8 cellular contexts compared by ENCODE assay signal in the genomic region with DNA sequence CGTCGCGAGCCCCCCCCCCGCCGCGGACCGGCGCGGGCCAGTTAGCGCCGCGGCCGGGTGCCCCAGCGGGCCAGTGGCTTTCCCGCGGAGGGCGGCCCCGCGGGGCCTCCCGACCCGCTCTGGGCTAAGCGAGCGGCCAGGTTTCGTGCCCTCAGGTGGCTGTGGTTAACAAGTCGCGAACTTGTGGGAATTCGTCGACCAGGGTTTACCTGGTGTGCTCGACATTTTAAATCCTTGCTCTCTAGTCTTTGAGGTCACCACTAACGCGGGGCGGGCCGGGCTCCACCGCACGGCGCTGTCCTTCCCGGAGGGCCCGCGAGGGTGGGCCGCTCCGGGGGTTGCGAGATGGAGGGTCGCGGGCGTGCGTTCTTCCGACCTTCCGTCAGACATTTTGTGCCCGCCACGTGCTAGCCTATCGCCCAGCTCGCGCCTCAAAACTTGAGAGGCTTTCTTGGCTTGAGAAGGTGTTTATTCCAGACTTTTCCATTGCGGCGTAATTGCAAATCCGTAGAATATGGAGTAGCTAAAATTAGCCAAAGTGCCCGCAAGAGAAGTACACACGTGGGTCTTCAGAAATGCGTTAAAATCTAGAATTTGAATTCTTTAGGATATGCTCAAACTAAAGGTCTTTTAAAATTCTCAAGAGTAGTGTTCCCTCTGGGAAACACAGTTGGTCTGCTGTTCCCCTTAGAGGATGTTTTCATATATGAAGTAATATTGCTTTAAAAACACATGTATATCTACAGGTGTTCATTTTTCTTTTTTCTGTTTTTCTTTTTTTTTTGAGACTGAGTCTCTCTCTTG. TPM values are rescaled to one million over a fixed set of nuclear protein-coding genes. Genes with fewer than 3 reads are reported as not detected.
A peak's percentile ranks its signal among the peaks of the same experiment; 100 is the strongest.
DNase-seq lines count a peak whose midpoint lies in the region; ATAC-seq and TF ChIP-seq lines count a peak whose summit lies in the region.

No MANE protein-coding gene starts in this region.

- H3K9me2 ChIP-seq in OCI-LY1 (ENCODE audit: low read depth, low read length) = no peaks in the 10 kb centered on the region

- peaks cover 50 to 63% (median 61%) of the 10 kb centered on the region in 3 donors for H3K4me1 Mint-ChIP-seq in CD8-positive, alpha-beta memory T cell
- peaks cover 35 to 57% of the 10 kb centered on the region in 2 donors for H3K4me1 Mint-ChIP-seq in immature natural killer cell

- peak overlapping the region; percentile 72 to 99 (median 88) for H3K27ac Mint-ChIP-seq in CD8-positive, alpha-beta memory T cell
- peak overlapping the region; percentile 62 to 90 (median 87) for H3K27ac Mint-ChIP-seq in immature natural killer cell

- no peaks in the 10 kb centered on the region for H3K36me3 ChIP-seq in CD8-positive, alpha-beta memory T cell (ENCODE audit: insufficient read depth, low read length)
- peaks cover 4% of the 10 kb centered on the region; the same call in 1 of the 2 replicates for H3K36me3 ChIP-seq in OCI-LY1 (ENCODE audit: insufficient read depth, low read length)

- no peaks in the 10 kb centered on the region for H3K27me3 ChIP-seq in CD8-positive, alpha-beta memory T cell (ENCODE audit: insufficient read depth, low read length, poor library complexity, severe bottlenecking)
- H3K27me3 ChIP-seq in OCI-LY1 (ENCODE audit: insufficient read depth, low read length) = no peaks in the 10 kb centered on the region

- ATAC-seq in GM21619 (IDR thresholded peaks at IDR 0.05; ENCODE audit: unreplicated experiment) = peak; percentile 14
- ATAC-seq in GM18502 (IDR thresholded peaks at IDR 0.05; ENCODE audit: poor library complexity, unreplicated experiment) = no peak
- ATAC-seq in GM18858 (IDR thresholded peaks at IDR 0.05; ENCODE audit: unreplicated experiment) = no peak

- peak overlapping the region; percentile 43 for H3K4me3 ChIP-seq in CD8-positive, alpha-beta memory T cell (ENCODE audit: low read length)
- H3K4me3 ChIP-seq in OCI-LY1 (ENCODE audit: low read depth, low read length, poor library complexity, severe bottlenecking) = peak overlapping the region; percentile 94

- peaks cover 56% of the 10 kb centered on the region for H3K79me2 ChIP-seq in OCI-LY1 (ENCODE audit: insufficient read depth, low read length)

- peaks cover 67% of the 10 kb centered on the region for H3K4me1 ChIP-seq in CD8-positive, alpha-beta memory T cell (ENCODE audit: insufficient read depth, low read length)
- peaks cover 72% of the 10 kb centered on the region for H3K4me1 ChIP-seq in OCI-LY1 (ENCODE audit: insufficient read depth, low read length, severe bottlenecking)

- peak overlapping the region; percentile 74 for H3K27ac ChIP-seq in CD8-positive, alpha-beta memory T cell (ENCODE audit: low read depth, low read length)
- H3K27ac ChIP-seq in OCI-LY1 (ENCODE audit: low read depth, low read length, poor library complexity, severe bottlenecking) = peak overlapping the region; percentile 91

- peaks cover 0 to 2% (median 0%) of the 10 kb centered on the region in 3 donors for H3K36me3 Mint-ChIP-seq in CD8-positive, alpha-beta memory T cell
- no peaks in the 10 kb centered on the region for H3K36me3 Mint-ChIP-seq in immature natural killer cell

- H3F3A ChIP-seq in OCI-LY1 (ENCODE audit: insufficient read depth, low read length) = no peaks in the 10 kb centered on the region

- H2AFZ ChIP-seq in OCI-LY1 (ENCODE audit: low read length) = no peak overlapping the region

- no peaks in the 10 kb centered on the region for H3K9me3 ChIP-seq in CD8-positive, alpha-beta memory T cell (ENCODE audit: low read length)
- H3K9me3 ChIP-seq in OCI-LY1 (ENCODE audit: low read length) = no peaks in the 10 kb centered on the region

- TF ChIP-seq CTCF in OCI-LY1 (IDR thresholded peaks at IDR 0.05; ENCODE audit: low read length) = no peak

- peak overlapping the region; percentile 100 for H3K9ac ChIP-seq in OCI-LY1 (ENCODE audit: low read length)

- no peaks in the 10 kb centered on the region for H3K9me3 Mint-ChIP-seq in CD8-positive, alpha-beta memory T cell
- H3K9me3 Mint-ChIP-seq in immature natural killer cell = no peaks in the 10 kb centered on the region

- POLR2A ChIA-PET in CD8-positive, alpha-beta memory T cell (lab: Charles Lee) = interaction anchor here (0.7 to 5.7 kb wide), 5 partner anchors 9 to 353 kb away, joined by 3 to 74 read pairs (median 4); a partner anchor contains a TSS

- H3K27me3 Mint-ChIP-seq in CD8-positive, alpha-beta memory T cell = no peaks in the 10 kb centered on the region
- peaks cover 5 to 12% (median 10%) of the 10 kb centered on the region in 3 donors for H3K27me3 Mint-ChIP-seq in immature natural killer cell (ENCODE audit: low read depth in 3 of 3)

- no peaks in the 10 kb centered on the region for H4K20me1 ChIP-seq in OCI-LY1 (ENCODE audit: insufficient read depth, low read length)

- CTCF ChIA-PET in CD8-positive, alpha-beta memory T cell (lab: Charles Lee) = interaction anchor here (1.5 to 3.0 kb wide), 4 partner anchors 49 to 62 kb away, joined by 5 to 14 read pairs (median 8); a partner anchor contains a TSS

- DNase-seq in CD8-positive, alpha-beta memory T cell = peak; percentile 30 to 74 (median 60)
- peak; percentile 31 for DNase-seq in amniotic epithelial cell (ENCODE audit: low read depth)
- no peak for DNase-seq in immature natural killer cell
- DNase-seq in stimulated activated CD4-positive, alpha-beta T cell treated with anti-CD3 and anti-CD28 coated beads, Interleukin-2, amount 100 ng/mL, for 48 hours = peak; percentile 32 to 35

- peak overlapping the region; percentile 81 to 98 (median 84) for H3K4me3 Mint-ChIP-seq in CD8-positive, alpha-beta memory T cell
- H3K4me3 Mint-ChIP-seq in immature natural killer cell = peak overlapping the region; percentile 79 to 84 (median 82)

- peak overlapping the region; percentile 99 for H3K4me2 ChIP-seq in OCI-LY1 (ENCODE audit: low read length)

RNA-seq across cellular contexts. Expression of a gene that starts 2.1 kb away (rescaled TPM):
- 100 to 1,000 TPM; 331 to 341 TPM for total RNA-seq in CD8-positive, alpha-beta memory T cell
- polyA plus RNA-seq in CD8-positive, alpha-beta memory T cell = 91.0 TPM
- polyA plus RNA-seq in immature natural killer cell = 10 to 100 TPM; 33.9 to 53.7 (median 39.1) TPM

RNA-seq across cellular contexts. Expression of a gene that starts 47.3 kb away (rescaled TPM):
- under 1 TPM; 0.31 to 0.66 TPM for total RNA-seq in CD8-positive, alpha-beta memory T cell
- polyA plus RNA-seq in CD8-positive, alpha-beta memory T cell = 2.8 TPM
- polyA plus RNA-seq in immature natural killer cell = 1 to 10 TPM in 1 of 3 donors, under 1 TPM in 2; 0.77 to 1.8 (median 0.97) TPM

Comparison
In these comparisons a context has a peak if more than half of its experiments do, and no peak if none do; other contexts are left out.
1. DNase-seq: peak in CD8-positive, alpha-beta memory T cell (5 of 5), amniotic epithelial cell (single experiment) and stimulated activated CD4-positive, alpha-beta T cell treated with anti-CD3 and anti-CD28 coated beads, Interleukin-2, amount 100 ng/mL, for 48 hours (2 of 2); none in immature natural killer cell (0 of 3).